In the genomic region with DNA sequence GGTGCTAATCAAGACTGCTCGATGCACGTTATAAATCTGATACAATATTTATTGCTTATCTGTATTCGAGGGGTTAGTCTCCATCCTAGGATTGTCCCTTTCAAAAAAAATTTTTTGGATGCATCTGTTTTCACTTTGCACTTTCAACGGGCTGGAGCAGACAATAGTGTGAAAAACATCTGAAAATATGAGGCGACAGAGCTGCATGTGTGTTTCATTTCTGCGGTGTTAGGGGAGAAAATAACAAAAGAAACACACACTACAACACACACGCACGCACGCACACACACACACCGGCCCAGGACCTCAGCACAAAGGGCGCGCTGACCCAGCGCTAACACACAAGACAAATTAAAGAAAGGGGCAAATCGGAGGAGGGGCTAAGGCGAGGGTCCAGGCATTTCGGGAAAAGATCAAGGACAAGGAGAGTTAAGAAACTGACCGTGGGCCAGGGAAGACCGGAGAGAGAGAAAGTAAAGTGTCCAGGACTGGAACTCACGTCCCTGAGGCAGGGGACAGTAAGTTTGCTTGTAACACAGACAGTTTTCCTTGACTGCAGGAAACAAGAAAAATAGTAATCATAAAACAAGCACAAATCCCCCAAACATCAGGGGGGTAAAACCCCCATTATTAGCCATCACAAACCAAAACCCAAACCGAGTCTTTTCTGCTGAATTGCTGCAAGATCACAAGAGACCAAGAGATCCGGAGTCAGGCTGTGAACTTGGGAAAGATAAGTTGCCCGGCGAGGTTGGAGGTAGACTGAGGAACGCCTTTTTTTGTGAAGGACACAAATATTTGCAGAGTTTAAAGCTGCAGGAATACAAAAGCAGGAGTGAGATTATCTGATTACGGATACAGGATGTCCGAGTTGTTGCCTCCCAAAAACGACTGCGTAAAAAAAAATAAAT, we compare ENCODE assay signal across 10 cellular contexts.
DNase-seq lines count a peak whose midpoint lies in the region; ATAC-seq and TF ChIP-seq lines count a peak whose summit lies in the region.
"Had no signal": no experiment of that assay in that cellular context is flagged by ENCODE, and none has a peak within 500 bp of the region (broad histone marks: within the 10 kb centered on the region; RNA-seq: fewer than 3 reads in every experiment).

No MANE protein-coding gene starts in this region.

- no peaks in the 10 kb centered on the region for H3K9me3 ChIP-seq in esophagus squamous epithelium
- H3K9me3 ChIP-seq: neutrophil had no signal

- H3K27me3 Mint-ChIP-seq in progenitor cell of endocrine pancreas, result peaks cover 74% of the 10 kb centered on the region

- no peaks in the 10 kb centered on the region for H3K9me3 Mint-ChIP-seq in progenitor cell of endocrine pancreas (ENCODE audit: low read depth)

- no peaks in the 10 kb centered on the region for H3K36me3 Mint-ChIP-seq in progenitor cell of endocrine pancreas (ENCODE audit: insufficient read depth)

- peaks cover 0 to 96% (median 49%) of the 10 kb centered on the region in 4 donors for H3K27me3 ChIP-seq in esophagus squamous epithelium

- H3K4me1 ChIP-seq in esophagus squamous epithelium, result peaks cover 23 to 53% (median 31%) of the 10 kb centered on the region in 3 donors

- DNase-seq in DMS114 treated with DMSO at 0.1 percent for 48 hours (lab: John Stamatoyannopoulos, UW; ENCODE audit: unreplicated experiment), result peak; percentile 29
- peak; percentile 47 for DNase-seq in NCI-H2227 treated with DMSO at 0.1 percent for 48 hours (lab: John Stamatoyannopoulos, UW)
- no peak for DNase-seq in esophagus squamous epithelium (lab: John Stamatoyannopoulos, UW)
- DNase-seq in progenitor cell of endocrine pancreas (ENCODE audit: low spot score, unreplicated experiment), result no peak
- no peak for DNase-seq in T-helper 9 cell
- no peak for DNase-seq in NCI-H226
- DNase-seq: Right ventricle myocardium superior had no signal

- H3K4me1 Mint-ChIP-seq in progenitor cell of endocrine pancreas (ENCODE audit: low read depth), result peaks cover 47% of the 10 kb centered on the region

- 13 to 14% methylated on average over 28 of the region's 28 CpGs for WGBS in esophagus squamous epithelium, 2 donors

- TF ChIP-seq CTCF in esophagus squamous epithelium (IDR thresholded peaks at IDR 0.05) (no peak), progenitor cell of endocrine pancreas (IDR thresholded peaks at IDR 0.05; ENCODE audit: unreplicated experiment) (no peak)

- peak overlapping the region in 3 of 4 donors; percentile 32 to 60 (median 44) for H3K4me3 ChIP-seq in esophagus squamous epithelium

- H3K27ac ChIP-seq in esophagus squamous epithelium, result no peak overlapping the region
- H3K27ac ChIP-seq: neutrophil had no signal

- TF ChIP-seq POLR2A in esophagus squamous epithelium (IDR thresholded peaks at IDR 0.05), result no peak

- no peaks in the 10 kb centered on the region for H3K36me3 ChIP-seq in esophagus squamous epithelium
- H3K36me3 ChIP-seq: neutrophil had no signal

- peak overlapping the region; percentile 3 for H3K27ac Mint-ChIP-seq in progenitor cell of endocrine pancreas

- ATAC-seq in HG03025 (IDR thresholded peaks at IDR 0.05; ENCODE audit: low FRiP score, unreplicated experiment), result no peak
- ATAC-seq in HG02610 (IDR thresholded peaks at IDR 0.05; ENCODE audit: unreplicated experiment), result no peak

- H3K4me3 Mint-ChIP-seq in progenitor cell of endocrine pancreas (ENCODE audit: low read depth), result peak overlapping the region; percentile 79

- intact Hi-C loops in esophagus squamous epithelium (cut with DNase I), result loop anchor here (10.0 kb wide), 1 partner anchor 1686 kb away; no protein-coding TSS in a partner anchor

Comparison
In these comparisons a context has a peak if more than half of its experiments do, and no peak if none do; other contexts are left out.
1. DNase-seq: peak in DMS114 treated with DMSO at 0.1 percent for 48 hours (single experiment) and NCI-H2227 treated with DMSO at 0.1 percent for 48 hours (single experiment); none in esophagus squamous epithelium (single experiment), progenitor cell of endocrine pancreas (single experiment), T-helper 9 cell (single experiment) and NCI-H226 (single experiment).